Comparison of ENCODE assay signal across 22 cellular contexts in genomic region chrX:30151964-30152363, GRCh38.
"Had no signal": no experiment of that assay in that cellular context is flagged by ENCODE, and none has a peak within 500 bp of the region (broad histone marks: within the 10 kb centered on the region; RNA-seq: fewer than 3 reads in every experiment).

No MANE protein-coding gene starts in this region.

- H3K4me3 ChIP-seq: SJCRH30 had no signal

- DNase-seq: Karpas-422, KG1, MM.1S, NCI-H1092 treated with DMSO at 0.1 percent for 48 hours, NCI-H1436, NCI-H187, NCI-H2029, NCI-H2081 treated with DMSO at 0.1 percent for 48 hours, NCI-H2171, NCI-H226, NCI-H446, NCI-H510A, NCI-H524 treated with DMSO at 0.1 percent for 48 hours, NCI-H69, NCI-H774, PC-3, SHP77 treated with DMSO at 0.1 percent for 48 hours, SJCRH30 had no signal

- H3K27me3 ChIP-seq: SJCRH30 had no signal

- H3K4me1 ChIP-seq: SJCRH30 had no signal

- H3K27ac ChIP-seq: HL-60, RWPE1, SJCRH30 had no signal

- H3K36me3 ChIP-seq: SJCRH30 had no signal

- H3K9me3 ChIP-seq: SJCRH30 had no signal

- ATAC-seq: Panc1, PC-3, SK-N-SH treated with all-trans-retinoic acid at 6 μM for 48 hours had no signal
